8 cellular contexts compared by ENCODE assay signal in genomic region chr14:97943619-97944018, GRCh38.
"Had no signal": no experiment of that assay in that cellular context is flagged by ENCODE, and none has a peak within 500 bp of the region (broad histone marks: within the 10 kb centered on the region; RNA-seq: fewer than 3 reads in every experiment).

No MANE protein-coding gene starts in this region.

- DNase-seq: esophagus squamous epithelium, foreskin fibroblast, glutamatergic neuron, lower lobe of right lung, ovary, RPMI8226, sigmoid colon had no signal

- H3K27ac ChIP-seq: esophagus squamous epithelium, lower lobe of right lung, ovary, sigmoid colon, tibial nerve had no signal

- H3K4me3 ChIP-seq: esophagus squamous epithelium, lower lobe of right lung, ovary, sigmoid colon, tibial nerve had no signal

- H3K4me1 ChIP-seq: lower lobe of right lung, sigmoid colon, tibial nerve had no signal

- H3K27me3 ChIP-seq: esophagus squamous epithelium, ovary, sigmoid colon, tibial nerve had no signal

- H3K9me3 ChIP-seq: esophagus squamous epithelium, lower lobe of right lung, ovary, sigmoid colon had no signal

- ATAC-seq: lower lobe of right lung had no signal

- H3K36me3 ChIP-seq: esophagus squamous epithelium, lower lobe of right lung, ovary, sigmoid colon had no signal
